Comparison of ENCODE assay signal across 8 cellular contexts in the genomic region with DNA sequence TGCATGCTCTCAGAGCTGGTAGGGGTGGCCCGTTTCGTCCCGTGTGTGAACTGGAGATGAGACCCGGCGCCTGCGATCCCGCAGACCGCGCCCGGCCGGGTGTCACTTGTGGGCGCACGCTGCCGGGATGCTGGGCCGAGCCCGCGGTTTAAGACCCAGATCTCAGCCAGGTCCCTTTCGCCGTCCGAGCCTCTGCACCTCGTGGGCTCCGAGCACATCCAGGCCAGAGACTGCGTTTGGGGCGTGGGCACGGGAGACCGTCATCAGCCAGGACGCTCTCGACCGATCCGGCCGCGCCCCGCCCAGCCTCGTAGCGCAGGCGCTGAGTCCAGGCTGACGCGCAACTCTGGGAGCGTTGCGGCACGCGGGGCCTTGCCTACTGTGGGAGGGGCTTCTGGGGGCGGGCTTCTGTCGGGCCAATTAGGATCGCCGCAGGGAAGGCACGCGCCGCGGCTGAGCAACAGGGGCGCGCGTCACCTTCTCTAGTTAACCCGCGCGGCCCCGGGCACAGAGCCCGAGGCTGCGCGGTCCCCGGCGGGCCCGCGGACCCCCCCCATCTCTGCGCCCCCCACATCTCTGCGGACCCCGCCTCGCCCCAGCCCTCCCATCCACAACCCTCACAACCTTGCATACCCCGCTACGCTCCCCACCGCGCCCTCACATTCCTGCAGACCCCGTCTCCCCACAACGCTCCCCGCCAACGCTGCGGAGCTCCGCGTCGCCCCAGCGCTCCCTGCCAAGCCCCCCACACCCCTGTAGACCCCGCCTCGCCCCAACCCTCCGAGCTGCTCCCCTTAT. TPM values are rescaled to one million over a fixed set of nuclear protein-coding genes. Genes with fewer than 3 reads are reported as not detected.
A peak's percentile ranks its signal among the peaks of the same experiment; 100 is the strongest.
DNase-seq lines count a peak whose midpoint lies in the region; TF ChIP-seq lines count a peak whose summit lies in the region.

No MANE protein-coding gene starts in this region.

- no peaks in the 10 kb centered on the region for H3K36me3 ChIP-seq in H7 (replicated peaks; ENCODE audit: control insufficient read depth, insufficient read depth, low read length)
- no peaks in the 10 kb centered on the region for H3K36me3 ChIP-seq in neural progenitor cell
- H3K36me3 ChIP-seq in stomach smooth muscle (ENCODE audit: control insufficient read depth in 2 of 2, insufficient read depth in 2 of 2, low read length in 2 of 2), result peaks cover 11 to 12% of the 10 kb centered on the region in 2 donors

- H3K4me3 ChIP-seq in H7 (ENCODE audit: insufficient read depth, low read depth, low read length) (peak overlapping the region; percentile 76), neural progenitor cell (peak overlapping the region; percentile 62), stomach smooth muscle (ENCODE audit: low read length in 2 of 2) (peak overlapping the region; percentile 68 to 82)

- H3K36me3 Mint-ChIP-seq in neural progenitor cell, result no peaks in the 10 kb centered on the region

- H3K9me3 Mint-ChIP-seq in neural progenitor cell, result no peaks in the 10 kb centered on the region

- no peaks in the 10 kb centered on the region for H4K20me1 ChIP-seq in neural progenitor cell (ENCODE audit: low read depth)

- H3K4me1 Mint-ChIP-seq in neural progenitor cell, result peaks cover 19% of the 10 kb centered on the region

- peaks cover 11% of the 10 kb centered on the region for H3F3A ChIP-seq in neural progenitor cell (ENCODE audit: low read depth)

- no peak for TF ChIP-seq CTCF in neural progenitor cell (IDR thresholded peaks at IDR 0.05)

- H3K27ac Mint-ChIP-seq in neural progenitor cell, result no peak overlapping the region

- H3K27me3 ChIP-seq in H7 (ENCODE audit: control insufficient read depth, insufficient read depth, low read length), result no peaks in the 10 kb centered on the region
- peaks cover 13% of the 10 kb centered on the region for H3K27me3 ChIP-seq in neural progenitor cell
- no peaks in the 10 kb centered on the region for H3K27me3 ChIP-seq in stomach smooth muscle (ENCODE audit: control insufficient read depth in 1 of 2, insufficient read depth in 2 of 2, low read length in 2 of 2)

- peaks cover 21% of the 10 kb centered on the region for H3K27me3 Mint-ChIP-seq in neural progenitor cell (ENCODE audit: insufficient read depth, low read depth)

- H3K27ac ChIP-seq in neural progenitor cell (no peak overlapping the region), stomach smooth muscle (ENCODE audit: low read length) (peak overlapping the region; percentile 97)

- peak overlapping the region; percentile 74 for H2AFZ ChIP-seq in neural progenitor cell (replicated peaks)

- no peaks in the 10 kb centered on the region for H3K79me2 ChIP-seq in neural progenitor cell (ENCODE audit: low read depth)

- DNase-seq in EL, result peak; percentile 97
- peak; percentile 100 for DNase-seq in H7
- peak; percentile 96 for DNase-seq in M059J (ENCODE audit: low read depth)
- peak; percentile 95 to 97 for DNase-seq in SHP77 (lab: John Stamatoyannopoulos, UW)
- peak; percentile 95 for DNase-seq in activated gamma-delta T cell (lab: John Stamatoyannopoulos, UW)
- DNase-seq in fibroblast of the conjunctiva (ENCODE audit: low read depth), result peak; percentile 95
- peak; percentile 99 for DNase-seq in neural progenitor cell (ENCODE audit: low spot score)

- H3K9ac ChIP-seq in neural progenitor cell (no peak overlapping the region), stomach smooth muscle (ENCODE audit: low read length in 2 of 2) (peak overlapping the region; percentile 74 to 84)

- peak overlapping the region; percentile 83 for H3K4me2 ChIP-seq in neural progenitor cell

- H3K4me1 ChIP-seq in neural progenitor cell, result no peaks in the 10 kb centered on the region
- H3K4me1 ChIP-seq in stomach smooth muscle (ENCODE audit: control insufficient read depth, insufficient read depth, low read length), result peaks cover 23% of the 10 kb centered on the region

- no peaks in the 10 kb centered on the region for H3K9me3 ChIP-seq in neural progenitor cell (ENCODE audit: low read depth)
- no peaks in the 10 kb centered on the region for H3K9me3 ChIP-seq in stomach smooth muscle (ENCODE audit: control insufficient read depth in 2 of 2, low read length in 2 of 2)

- peak overlapping the region; percentile 89 for H3K4me3 Mint-ChIP-seq in neural progenitor cell

RNA-seq across cellular contexts. Expression of a gene that starts 0.7 kb away (rescaled TPM):
- not detected in 2 replicates for total RNA-seq in H7 (2014; rRNA removed; shearing (Covaris generic))
- total RNA-seq in M059J (2014; rRNA removed; shearing (Covaris generic)), result not detected in 2 replicates
- total RNA-seq in neural progenitor cell (ENCODE audit: low replicate concordance), result 0.09 TPM in 1 of 2 replicates, not detected in the other

RNA-seq across cellular contexts. Expression of a gene that starts 5.9 kb away (rescaled TPM):
- 11.4 and 21.7 TPM in 2 replicates for total RNA-seq in H7 (2014; rRNA removed; shearing (Covaris generic))
- 19.8 and 33.5 TPM in 2 replicates for total RNA-seq in M059J (2014; rRNA removed; shearing (Covaris generic))
- 13.6 and 13.9 TPM in 2 replicates for total RNA-seq in neural progenitor cell (ENCODE audit: low replicate concordance)

RNA-seq across cellular contexts. Expression of a gene that starts 11.7 kb away (rescaled TPM):
- 50.5 and 62.3 TPM in 2 replicates for total RNA-seq in H7 (2014; rRNA removed; shearing (Covaris generic))
- 11.7 and 20.1 TPM in 2 replicates for total RNA-seq in M059J (2014; rRNA removed; shearing (Covaris generic))
- 11.7 and 39.2 TPM in 2 replicates for total RNA-seq in neural progenitor cell (ENCODE audit: low replicate concordance)

RNA-seq across cellular contexts. Expression of a gene that starts 18.1 kb away (rescaled TPM):
- total RNA-seq in H7 (2014; rRNA removed; shearing (Covaris generic)), result 40.5 and 56.4 TPM in 2 replicates
- 80.0 and 81.3 TPM in 2 replicates for total RNA-seq in M059J (2014; rRNA removed; shearing (Covaris generic))
- 11.6 and 44.3 TPM in 2 replicates for total RNA-seq in neural progenitor cell (ENCODE audit: low replicate concordance)

RNA-seq across cellular contexts. Expression of a gene that starts 57.0 kb away (rescaled TPM):
- total RNA-seq in H7 (2014; rRNA removed; shearing (Covaris generic)), result 12.3 and 13.5 TPM in 2 replicates
- 14.8 and 19.2 TPM in 2 replicates for total RNA-seq in M059J (2014; rRNA removed; shearing (Covaris generic))
- total RNA-seq in neural progenitor cell (ENCODE audit: low replicate concordance), result 8.2 and 11.9 TPM in 2 replicates
